In genomic region chr2:229350117-229350805, GRCh38 we compare ENCODE assay signal across 20 cellular contexts.
DNase-seq lines count a peak whose midpoint lies in the region; ATAC-seq, FAIRE-seq and TF ChIP-seq lines count a peak whose summit lies in the region.
"Had no signal": no experiment of that assay in that cellular context is flagged by ENCODE, and none has a peak within 500 bp of the region (broad histone marks: within the 10 kb centered on the region; RNA-seq: fewer than 3 reads in every experiment).

No MANE protein-coding gene starts in this region.

- no peaks in the 10 kb centered on the region for H3K4me1 Mint-ChIP-seq in stimulated activated naive B cell treated with anti-CD40 and anti-IgM and Interleukin-4, amounts not matched to agents 10 μg/mL and 1 μg/mL and 100 μg/mL, for 72 hours

- H3K9ac ChIP-seq in keratinocyte (ENCODE audit: control insufficient read depth, extremely low read depth, insufficient read depth, low read length), result peak overlapping the region; percentile 32
- H3K9ac ChIP-seq: KMS-11 had no signal

- no peak for TF ChIP-seq CTCF in choroid plexus epithelial cell (conservative IDR thresholded peaks at IDR 0.05; ENCODE audit: low read depth, low read length)
- TF ChIP-seq CTCF in keratinocyte (optimal IDR thresholded peaks at IDR 0.05 in 1 of 3, IDR thresholded peaks at IDR 0.05 in 1 of 3, conservative IDR thresholded peaks at IDR 0.05 in 1 of 3; ENCODE audit: extremely low read depth in 1 of 3, insufficient read depth in 2 of 3, low read length in 3 of 3), result no peak

- H2AFZ ChIP-seq in keratinocyte (ENCODE audit: control insufficient read depth, low read length), result peak overlapping the region; percentile 65

- peak; percentile 5 for FAIRE-seq in keratinocyte (lab: Jason Lieb, UNC)

- H3K9me3 ChIP-seq in keratinocyte (ENCODE audit: control insufficient read depth, low read depth, low read length), result peaks cover 7% of the 10 kb centered on the region

- peaks cover 14 to 36% of the 10 kb centered on the region in 2 donors for H3K27me3 Mint-ChIP-seq in stimulated activated naive B cell treated with anti-CD40 and anti-IgM and Interleukin-4, amounts not matched to agents 10 μg/mL and 1 μg/mL and 100 μg/mL, for 72 hours

- dilution Hi-C loops in keratinocyte (cut with MboI; ENCODE audit: extremely low pct_ligation_motif_present, low sequenced_read_pairs), result no loop called here

- no peaks in the 10 kb centered on the region for H3K9me1 ChIP-seq in keratinocyte (ENCODE audit: control insufficient read depth, extremely low read depth, insufficient read depth, low read length)

- H3K4me2 ChIP-seq in keratinocyte (ENCODE audit: control insufficient read depth, extremely low read depth, insufficient read depth, low read depth, low read length), result peak overlapping the region; percentile 42
- H3K4me2 ChIP-seq: KMS-11 had no signal

- H3K4me3 ChIP-seq in choroid plexus epithelial cell (ENCODE audit: low read depth, low read length) (no peak overlapping the region), keratinocyte (ENCODE audit: control insufficient read depth in 2 of 3, extremely low read depth in 1 of 3, insufficient read depth in 2 of 3, low read depth in 1 of 3, low read length in 3 of 3) (no peak overlapping the region)
- H3K4me3 ChIP-seq: MG63 had no signal

- H3K4me3 Mint-ChIP-seq in stimulated activated naive B cell treated with anti-CD40 and anti-IgM and Interleukin-4, amounts not matched to agents 10 μg/mL and 1 μg/mL and 100 μg/mL, for 72 hours, result no peak overlapping the region

- peak overlapping the region; percentile 72 for H3K27ac ChIP-seq in keratinocyte (ENCODE audit: control insufficient read depth, insufficient read depth, low read length)
- H3K27ac ChIP-seq: KMS-11 had no signal

- H3K36me3 Mint-ChIP-seq in stimulated activated naive B cell treated with anti-CD40 and anti-IgM and Interleukin-4, amounts not matched to agents 10 μg/mL and 1 μg/mL and 100 μg/mL, for 72 hours, result no peaks in the 10 kb centered on the region

- H3K4me1 ChIP-seq in keratinocyte (ENCODE audit: control insufficient read depth, extremely low read depth, insufficient read depth, low read length), result peaks cover 4% of the 10 kb centered on the region

- no peaks in the 10 kb centered on the region for H4K20me1 ChIP-seq in keratinocyte (ENCODE audit: control insufficient read depth, extremely low read depth, insufficient read depth, low read length)

- ATAC-seq in stimulated activated naive B cell treated with anti-CD40 and anti-IgM and Interleukin-4, amounts not matched to agents 10 μg/mL and 1 μg/mL and 100 μg/mL, for 72 hours (replicated peaks), result no peak
- ATAC-seq: HCT116, Panc1, SK-N-SH treated with all-trans-retinoic acid at 6 μM for 48 hours had no signal

- DNase-seq in COLO829 (ENCODE audit: low spot score) (peak; percentile 19), M059J (ENCODE audit: low read depth) (peak; percentile 31), choroid plexus epithelial cell (ENCODE audit: low read depth) (peak; percentile 30), keratinocyte (ENCODE audit: low read depth, low spot score) (no peak), NCI-H1105 treated with DMSO at 0.1 percent for 48 hours (lab: John Stamatoyannopoulos, UW) (no peak), HuH-7.5 (ENCODE audit: low spot score) (no peak)
- DNase-seq in stimulated activated naive B cell treated with anti-CD40 and anti-IgM and Interleukin-4, amounts not matched to agents 10 μg/mL and 1 μg/mL and 100 μg/mL, for 72 hours, result no peak
- DNase-seq: C1 segment of cervical spinal cord, COR-L47, DMS153, MG63, NCI-H1092 treated with DMSO at 0.1 percent for 48 hours, NCI-H1694, NCI-H2227 treated with DMSO at 0.1 percent for 48 hours, NCI-H524, SHP77 had no signal

- peaks cover 9 to 10% of the 10 kb centered on the region in 2 donors for H3K9me3 Mint-ChIP-seq in stimulated activated naive B cell treated with anti-CD40 and anti-IgM and Interleukin-4, amounts not matched to agents 10 μg/mL and 1 μg/mL and 100 μg/mL, for 72 hours

- no peaks in the 10 kb centered on the region for H3K36me3 ChIP-seq in keratinocyte (ENCODE audit: control insufficient read depth in 2 of 2, extremely low read depth in 1 of 2, insufficient read depth in 2 of 2, low read length in 2 of 2)

- no peaks in the 10 kb centered on the region for H3K27me3 ChIP-seq in keratinocyte (ENCODE audit: control insufficient read depth, extremely low read depth, insufficient read depth, low read length)
- H3K27me3 ChIP-seq: MG63 had no signal

- no peaks in the 10 kb centered on the region for H3K79me2 ChIP-seq in keratinocyte (ENCODE audit: control insufficient read depth, insufficient read depth, low read length)

- H3K27ac Mint-ChIP-seq in stimulated activated naive B cell treated with anti-CD40 and anti-IgM and Interleukin-4, amounts not matched to agents 10 μg/mL and 1 μg/mL and 100 μg/mL, for 72 hours, result no peak overlapping the region

Comparison
In these comparisons a context has a peak if more than half of its experiments do, and no peak if none do; other contexts are left out.
1. DNase-seq: peak in COLO829 (single experiment), M059J (single experiment) and choroid plexus epithelial cell (single experiment); none in keratinocyte (single experiment), NCI-H1105 treated with DMSO at 0.1 percent for 48 hours (single experiment), HuH-7.5 (single experiment) and stimulated activated naive B cell treated with anti-CD40 and anti-IgM and Interleukin-4, amounts not matched to agents 10 μg/mL and 1 μg/mL and 100 μg/mL, for 72 hours (single experiment).